32 cellular contexts compared by ENCODE assay signal in genomic region chr11:111213256-111213655, GRCh38. TPM values are rescaled to one million over a fixed set of nuclear protein-coding genes. Genes with fewer than 3 reads are reported as not detected.
"Had no signal": no experiment of that assay in that cellular context is flagged by ENCODE, and none has a peak within 500 bp of the region (broad histone marks: within the 10 kb centered on the region; RNA-seq: fewer than 3 reads in every experiment).

No MANE protein-coding gene starts in this region.

- H3K4me3 ChIP-seq: coronary artery, heart left ventricle, hepatocyte, lung, mucosa of descending colon, prostate gland, right atrium auricular region, spleen, thoracic aorta, tibial nerve, upper lobe of left lung had no signal

- H3K27me3 Mint-ChIP-seq: naive B cell; stimulated activated naive B cell treated with anti-CD40 and anti-IgM and Interleukin-4, amounts not matched to agents 10 μg/mL and 1 μg/mL and 100 μg/mL, for 72 hours had no signal

- H3K27ac ChIP-seq: coronary artery, heart left ventricle, hepatocyte, neutrophil, parathyroid adenoma, prostate gland, right atrium auricular region, spleen, thoracic aorta, tibial nerve, upper lobe of left lung had no signal

- H3K36me3 ChIP-seq: heart left ventricle, neutrophil, prostate gland, right atrium auricular region, spleen, thoracic aorta, tibial nerve, upper lobe of left lung had no signal

- H3K9me3 Mint-ChIP-seq: natural killer cell treated with Interleukin-12 subunit alpha and Interleukin-12 subunit beta and Interleukin-15 and Interleukin-18, amount 100 ng/mL, for 72 hours; neural crest cell; stimulated activated naive CD8-positive, alpha-beta T cell treated with anti-CD3 and anti-CD28 coated beads, Interleukin-15, Interleukin-2, amounts not matched to agents 100 ng/mL and 50 ng/mL, for 24 hours had no signal

- H3K9me3 ChIP-seq: mucosa of descending colon, neutrophil, prostate gland, spleen, thoracic aorta, upper lobe of left lung had no signal

- H3K4me1 ChIP-seq: heart left ventricle, parathyroid adenoma, prostate gland, right atrium auricular region, spleen, tibial nerve, upper lobe of left lung had no signal

- H3K9ac ChIP-seq: parathyroid adenoma had no signal

- H3K4me1 Mint-ChIP-seq: mesothelial cell of epicardium, neural crest cell had no signal

- H3K36me3 Mint-ChIP-seq: naive B cell; natural killer cell treated with Interleukin-12 subunit alpha and Interleukin-12 subunit beta and Interleukin-15 and Interleukin-18, amount 100 ng/mL, for 72 hours had no signal

- H3K27ac Mint-ChIP-seq: mesothelial cell of epicardium; natural killer cell treated with Interleukin-12 subunit alpha and Interleukin-12 subunit beta and Interleukin-15 and Interleukin-18, amount 100 ng/mL, for 72 hours; stimulated activated naive B cell treated with anti-CD40 and anti-IgM and Interleukin-4, amounts not matched to agents 10 μg/mL and 1 μg/mL and 100 μg/mL, for 72 hours; stimulated activated naive CD8-positive, alpha-beta T cell treated with anti-CD3 and anti-CD28 coated beads, Interleukin-15, Interleukin-2, amounts not matched to agents 100 ng/mL and 50 ng/mL, for 24 hours had no signal

- DNase-seq: dermis blood vessel endothelial cell; effector memory CD4-positive, alpha-beta T cell; heart left ventricle; kidney; mesenchymal stem cell; mucosa of descending colon; naive B cell; spleen; stimulated activated CD4-positive, alpha-beta T cell treated with anti-CD3 and anti-CD28 coated beads, Interleukin-2, amount 100 ng/mL, for 48 hours; stimulated activated naive B cell treated with anti-CD40 and anti-IgM and Interleukin-4, amounts not matched to agents 10 μg/mL and 1 μg/mL and 100 μg/mL, for 72 hours; upper lobe of left lung had no signal

- H3K79me2 ChIP-seq: hepatocyte, parathyroid adenoma had no signal

- H3K4me3 Mint-ChIP-seq: mesothelial cell of epicardium; naive B cell; natural killer cell treated with Interleukin-12 subunit alpha and Interleukin-12 subunit beta and Interleukin-15 and Interleukin-18, amount 100 ng/mL, for 72 hours; neural crest cell; stimulated activated naive B cell treated with anti-CD40 and anti-IgM and Interleukin-4, amounts not matched to agents 10 μg/mL and 1 μg/mL and 100 μg/mL, for 72 hours; stimulated activated naive CD8-positive, alpha-beta T cell treated with anti-CD3 and anti-CD28 coated beads, Interleukin-15, Interleukin-2, amounts not matched to agents 100 ng/mL and 50 ng/mL, for 24 hours had no signal

- H3K27me3 ChIP-seq: heart left ventricle, hepatocyte, neutrophil, right atrium auricular region, spleen, tibial nerve, upper lobe of left lung had no signal

- H2AFZ ChIP-seq: hepatocyte, parathyroid adenoma had no signal

- ATAC-seq: heart left ventricle; left lobe of liver; mucosa of descending colon; sciatic nerve; stimulated activated naive B cell treated with anti-CD40 and anti-IgM and Interleukin-4, amounts not matched to agents 10 μg/mL and 1 μg/mL and 100 μg/mL, for 72 hours had no signal

- H3K4me2 ChIP-seq: hepatocyte had no signal

RNA-seq across cellular contexts. Expression of gene POU2AF2, which starts 32.3 kb away (rescaled TPM):
- total RNA-seq: dermis blood vessel endothelial cell; endothelial cell of umbilical vein; frontal cortex; glomerular endothelial cell; heart left ventricle; hepatocyte; kidney; left lobe of liver; liver; lung; mesothelial cell of epicardium; natural killer cell treated with Interleukin-12 subunit alpha and Interleukin-12 subunit beta and Interleukin-15 and Interleukin-18, amount 100 ng/mL, for 72 hours; neural crest cell; osteoblast; right atrium auricular region; skeletal muscle tissue; spleen; thoracic aorta had no signal
- polyA plus RNA-seq: endothelial cell of umbilical vein, heart left ventricle, liver, spleen had no signal
